Comparison of ENCODE assay signal across 20 cellular contexts in the genomic region with DNA sequence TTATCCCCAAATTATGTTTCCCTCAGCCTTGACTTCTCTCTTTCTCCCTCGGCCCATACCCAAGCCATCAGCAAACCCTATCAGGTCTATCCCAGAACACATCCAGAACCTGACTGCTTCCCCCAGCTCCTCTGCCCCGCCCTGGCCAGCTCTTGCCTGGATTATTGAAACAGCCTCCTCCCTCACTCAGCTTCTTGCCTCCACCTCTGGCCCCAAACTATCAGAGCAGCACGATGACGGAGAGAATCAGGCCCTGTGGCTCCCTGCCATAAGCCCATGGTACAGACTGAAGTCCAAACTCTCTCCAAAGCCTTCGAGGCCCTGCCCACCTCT.
DNase-seq lines count a peak whose midpoint lies in the region; ATAC-seq, FAIRE-seq and TF ChIP-seq lines count a peak whose summit lies in the region.
"Had no signal": no experiment of that assay in that cellular context is flagged by ENCODE, and none has a peak within 500 bp of the region (broad histone marks: within the 10 kb centered on the region; RNA-seq: fewer than 3 reads in every experiment).

No MANE protein-coding gene starts in this region.

- no peak overlapping the region for H3K4me3 Mint-ChIP-seq in CD8-positive, alpha-beta memory T cell
- H3K4me3 Mint-ChIP-seq: CD4-positive, alpha-beta T cell; HFFc6; IgD-negative memory B cell had no signal

- no peaks in the 10 kb centered on the region for H3K79me2 ChIP-seq in H1 (ENCODE audit: control insufficient read depth in 1 of 2, insufficient read depth in 2 of 2, low read length in 2 of 2)

- no peaks in the 10 kb centered on the region; the same call in 1 of the 2 replicates for H3K23me2 ChIP-seq in H1 (ENCODE audit: low read depth, low read length)

- DNase-seq in A673 (ENCODE audit: low spot score) (no peak), H1 (ENCODE audit: low read depth in 1 of 2, low spot score in 2 of 2) (no peak), small intestine (peak; percentile 24), NCI-H1417 treated with DMSO at 0.1 percent for 48 hours (lab: John Stamatoyannopoulos, UW) (no peak)
- no peak for DNase-seq in CD8-positive, alpha-beta memory T cell
- DNase-seq: ACHN; BE2C; CD4-positive, alpha-beta T cell; DMS153; DMS79; GDM1; H7; HFFc6 had no signal

- FAIRE-seq in H1 (lab: Jason Lieb, UNC) (no peak), small intestine (lab: Jason Lieb, UNC) (no peak)
- FAIRE-seq: GM12892, GM18507, HepG2 had no signal

- no peak overlapping the region for H2BK120ac ChIP-seq in H1 (replicated peaks; ENCODE audit: low read depth, low read length)

- TF ChIP-seq POLR2A in H1 (IDR thresholded peaks at IDR 0.05; ENCODE audit: control extremely low read depth in 1 of 2, low read depth in 2 of 2, low read length in 2 of 2): no peak

- CTCF ChIA-PET in A673 (lab: Charles Lee) (interaction anchor here (1.0 kb wide), 1 partner anchor 137 kb away, joined by 7 read pairs; no protein-coding TSS in a partner anchor), H1 (lab: Charles Lee; ENCODE audit: partially characterized antibody) (interaction anchor here (1.5 kb wide), 1 partner anchor 87 kb away, joined by 3 read pairs; no protein-coding TSS in a partner anchor)
- CTCF ChIA-PET in CD8-positive, alpha-beta memory T cell (lab: Charles Lee): no interaction called here

- H2AK5ac ChIP-seq in H1 (ENCODE audit: low read depth, low read length): peak overlapping the region; percentile 4; the same call in 1 of the 2 replicates

- TF ChIP-seq CTCF in A673 (conservative IDR thresholded peaks at IDR 0.05; ENCODE audit: low read depth, low read length) (no peak), H1 (IDR thresholded peaks at IDR 0.05; ENCODE audit: control extremely low read depth in 1 of 3, insufficient read depth in 1 of 3, low read depth in 1 of 3, low read length in 3 of 3) (no peak)

- H3K14ac ChIP-seq in H1 (ENCODE audit: insufficient read length): no peak overlapping the region

- WGBS in H1 (ENCODE audit: extremely low coverage in 1 of 2, insufficient coverage in 1 of 2, insufficient read length in 1 of 2, insufficient replicate concordance in 2 of 2, low coverage in 1 of 2, low lambda C conversion rate in 2 of 2, missing lambda C conversion rate in 1 of 2), 2 experiments: 90% methylated on average over 5 of the region's 5 CpGs; no CpG with 5 or more reads in 1 of the 2 experiments
- 27 to 61% (median 35%) methylated on average over 5 of the region's 5 CpGs for WGBS in small intestine, 3 donors

- H3K36me3 ChIP-seq in A673 (ENCODE audit: insufficient read depth, low read length, poor library complexity, severe bottlenecking): no peaks in the 10 kb centered on the region
- no peaks in the 10 kb centered on the region for H3K36me3 ChIP-seq in CD8-positive, alpha-beta memory T cell (ENCODE audit: insufficient read depth, low read length)
- H3K36me3 ChIP-seq in H1 (ENCODE audit: control insufficient read depth in 2 of 4, insufficient read depth in 4 of 4, low read length in 3 of 4): no peaks in the 10 kb centered on the region
- H3K36me3 ChIP-seq in small intestine (ENCODE audit: control insufficient read depth in 2 of 2, insufficient read depth in 2 of 2, low read length in 2 of 2): no peaks in the 10 kb centered on the region
- H3K36me3 ChIP-seq: BE2C had no signal

- no peak overlapping the region; a peak in 1 of 4 replicates for H3K4me2 ChIP-seq in H1 (ENCODE audit: insufficient read depth in 1 of 2, low read depth in 2 of 2, low read length in 2 of 2)

- no peak for TF ChIP-seq EP300 in H1 (IDR thresholded peaks at IDR 0.05; ENCODE audit: borderline replicate concordance in 1 of 2, low read depth in 2 of 2, low read length in 2 of 2)

- H4K8ac ChIP-seq in H1 (ENCODE audit: extremely low read depth, insufficient read depth, low read length): no peak overlapping the region

- TF ChIP-seq RAD21 in H1 (IDR thresholded peaks at IDR 0.05 in 1 of 2, conservative IDR thresholded peaks at IDR 0.05 in 1 of 2; ENCODE audit: low read depth in 2 of 2, low read length in 2 of 2): no peak

- H3K79me1 ChIP-seq in H1 (ENCODE audit: low read depth, low read length): no peaks in the 10 kb centered on the region; the same call in 1 of the 2 replicates

- peak overlapping the region; percentile 99 for H2BK20ac ChIP-seq in H1 (ENCODE audit: low read length)

- H3K4me1 ChIP-seq in A673 (ENCODE audit: insufficient read depth, low read length, poor library complexity, severe bottlenecking) (peaks cover 90% of the 10 kb centered on the region), H1 (replicated peaks in 1 of 4; ENCODE audit: control insufficient read depth in 3 of 4, insufficient read depth in 4 of 4, low read length in 3 of 4) (peaks cover 11 to 36% (median 22%) of the 10 kb centered on the region in 4 experiments), small intestine (ENCODE audit: control insufficient read depth in 2 of 2, insufficient read depth in 1 of 2, low read depth in 1 of 2, low read length in 1 of 2) (no peaks in the 10 kb centered on the region)
- no peaks in the 10 kb centered on the region for H3K4me1 ChIP-seq in CD8-positive, alpha-beta memory T cell (ENCODE audit: insufficient read depth, low read length)

- H3K4me1 Mint-ChIP-seq in CD8-positive, alpha-beta memory T cell: no peaks in the 10 kb centered on the region
- H3K4me1 Mint-ChIP-seq: IgD-negative memory B cell had no signal

- H4K5ac ChIP-seq in H1 (ENCODE audit: insufficient read length, low read depth, low read length): no peak overlapping the region

- peak overlapping the region; percentile 22 for H3K4ac ChIP-seq in H1 (replicated peaks; ENCODE audit: insufficient read length, low read depth, low read length)

- no peak for ATAC-seq in GM21619 (IDR thresholded peaks at IDR 0.05; ENCODE audit: unreplicated experiment)
- ATAC-seq: HCT116, HepG2 had no signal

- H3K9ac ChIP-seq in H1 (replicated peaks in 1 of 4; ENCODE audit: extremely low read depth in 1 of 4, low read depth in 3 of 4, low read length in 3 of 4): no peak overlapping the region

- H3K27me3 ChIP-seq in A673 (replicated peaks; ENCODE audit: insufficient read depth, low read depth, low read length, poor library complexity): no peaks in the 10 kb centered on the region
- H3K27me3 ChIP-seq in CD8-positive, alpha-beta memory T cell (ENCODE audit: insufficient read depth, low read length, poor library complexity, severe bottlenecking): no peaks in the 10 kb centered on the region
- no peaks in the 10 kb centered on the region; a peak in 1 of 7 replicates for H3K27me3 ChIP-seq in H1 (replicated peaks in 1 of 4; ENCODE audit: control insufficient read depth in 3 of 4, extremely low read depth in 1 of 4, insufficient read depth in 3 of 4, low read length in 3 of 4)
- H3K27me3 ChIP-seq in small intestine (ENCODE audit: control insufficient read depth in 2 of 2, insufficient read depth in 2 of 2, low read length in 2 of 2): no peaks in the 10 kb centered on the region
- H3K27me3 ChIP-seq: BE2C had no signal

- no peak overlapping the region for H3K27ac Mint-ChIP-seq in CD8-positive, alpha-beta memory T cell
- H3K27ac Mint-ChIP-seq: CD4-positive, alpha-beta T cell; GM23338; HFFc6; IgD-negative memory B cell had no signal

- H2BK12ac ChIP-seq in H1 (ENCODE audit: low read depth, low read length): peak overlapping the region; percentile 94; the same call in 1 of the 2 replicates

- no peaks in the 10 kb centered on the region for H3K36me3 Mint-ChIP-seq in CD8-positive, alpha-beta memory T cell
- H3K36me3 Mint-ChIP-seq: IgD-negative memory B cell had no signal

- intact Hi-C loops in A673 (cut with micrococcal nuclease; ENCODE audit: unreplicated experiment): loop anchor here (1.0 to 5.0 kb wide), 5 partner anchors 81 to 866 kb away; no protein-coding TSS in a partner anchor

- no peak overlapping the region for H3K56ac ChIP-seq in H1 (replicated peaks; ENCODE audit: insufficient read length, low read depth, low read length)

- H2BK5ac ChIP-seq in H1 (ENCODE audit: low read depth, low read length): peak overlapping the region; percentile 45; the same call in 1 of the 2 replicates

- H3K4me3 ChIP-seq in A673 (ENCODE audit: low read depth, low read length, poor library complexity, severe bottlenecking) (no peak overlapping the region), H1 (ENCODE audit: extremely low read depth in 1 of 4, insufficient read depth in 2 of 4, low read depth in 3 of 4, low read length in 4 of 4) (no peak overlapping the region), small intestine (ENCODE audit: low read depth in 1 of 2, low read length in 2 of 2) (no peak overlapping the region)
- H3K4me3 ChIP-seq in CD8-positive, alpha-beta memory T cell (ENCODE audit: low read length): no peak overlapping the region

- no peak overlapping the region for H2AFZ ChIP-seq in H1 (ENCODE audit: low read length)
- H2AFZ ChIP-seq: GM23338 had no signal

- no peak overlapping the region for H3K23ac ChIP-seq in H1 (ENCODE audit: insufficient read length)

- BruUV-seq in A673 (replicated peaks; lab: Mats Ljungman, UMichigan): no TSS peak

- H3K18ac ChIP-seq in H1 (ENCODE audit: extremely low read depth, low read length): peak overlapping the region; percentile 76

- no peaks in the 10 kb centered on the region for H3K9me3 Mint-ChIP-seq in CD8-positive, alpha-beta memory T cell
- H3K9me3 Mint-ChIP-seq: CD4-positive, alpha-beta T cell; GM23338; HFFc6; IgD-negative memory B cell had no signal

- POLR2A ChIA-PET in A673 (lab: Charles Lee; ENCODE audit: low non-redundant PET): no interaction called here
- POLR2A ChIA-PET in CD8-positive, alpha-beta memory T cell (lab: Charles Lee): no interaction called here
- POLR2A ChIA-PET in H1 (lab: Charles Lee; ENCODE audit: partially characterized antibody): interaction anchor here (0.7 to 2.2 kb wide), 4 partner anchors 9 to 454 kb away, joined by 3 to 8 read pairs (median 3); partner anchors contain the start of gene LINGO1

- peaks cover 12 to 51% of the 10 kb centered on the region in 2 donors for H3K27me3 Mint-ChIP-seq in CD8-positive, alpha-beta memory T cell

- 0 out of 2 replicates have a peak overlapping the region, but pooled peaks have one; percentile 6 for H2BK15ac ChIP-seq in H1 (ENCODE audit: low read length)

- H3K9me3 ChIP-seq in A673 (ENCODE audit: low read depth, low read length, poor library complexity, severe bottlenecking) (no peaks in the 10 kb centered on the region), H1 (ENCODE audit: insufficient read depth in 2 of 2, low read depth in 1 of 2, low read length in 1 of 2) (no peaks in the 10 kb centered on the region), small intestine (ENCODE audit: control insufficient read depth, low read depth) (no peaks in the 10 kb centered on the region)
- H3K9me3 ChIP-seq in CD8-positive, alpha-beta memory T cell (ENCODE audit: low read length): no peaks in the 10 kb centered on the region
- H3K9me3 ChIP-seq: BE2C had no signal

- H4K20me1 ChIP-seq in H1 (replicated peaks in 1 of 2; ENCODE audit: control insufficient read depth in 1 of 2, insufficient read depth in 2 of 2, low read length in 2 of 2): no peaks in the 10 kb centered on the region

- peak overlapping the region; percentile 81 for H4K91ac ChIP-seq in H1 (replicated peaks; ENCODE audit: insufficient read length, low read length)

- H3K27ac ChIP-seq in A673 (ENCODE audit: low read depth, low read length, poor library complexity, severe bottlenecking): peak overlapping the region; percentile 99
- peak overlapping the region; percentile 67 for H3K27ac ChIP-seq in CD8-positive, alpha-beta memory T cell (ENCODE audit: low read depth, low read length)
- H3K27ac ChIP-seq in H1 (ENCODE audit: low read depth, low read length): no peak overlapping the region
- no peak overlapping the region for H3K27ac ChIP-seq in small intestine (ENCODE audit: low read depth in 1 of 2, low read length in 1 of 2)

Comparison
In these comparisons a context has a peak if more than half of its experiments do, and no peak if none do; other contexts are left out.
1. H3K27ac ChIP-seq: peak in A673 (single experiment) and CD8-positive, alpha-beta memory T cell (single experiment); none in H1 (single experiment) and small intestine (0 of 2).